ENCODE assay signal across 13 cellular contexts in genomic region chr3:31503456-31503855, GRCh38.
"Had no signal": no experiment of that assay in that cellular context is flagged by ENCODE, and none has a peak within 500 bp of the region (broad histone marks: within the 10 kb centered on the region; RNA-seq: fewer than 3 reads in every experiment).

No MANE protein-coding gene starts in this region.

- H3K9me3 Mint-ChIP-seq: brain, naive B cell had no signal

- ATAC-seq: gastrocnemius medialis had no signal

- H3K4me1 ChIP-seq: gastrocnemius medialis, right atrium auricular region, stomach had no signal

- H3K36me3 Mint-ChIP-seq: activated naive CD8-positive, alpha-beta T cell; brain; naive B cell had no signal

- H3K27me3 Mint-ChIP-seq: activated naive CD8-positive, alpha-beta T cell had no signal

- H3K27ac ChIP-seq: gastrocnemius medialis, neutrophil, right atrium auricular region, skin epidermis, stomach, thoracic aorta had no signal

- H3K36me3 ChIP-seq: gastrocnemius medialis, neutrophil, right atrium auricular region, stomach, thoracic aorta had no signal

- H3K4me3 Mint-ChIP-seq: activated naive CD8-positive, alpha-beta T cell; brain; naive B cell had no signal

- DNase-seq: activated T-cell treated with anti-CD3 and anti-CD28 coated beads, Interleukin-2, amount 50 U/mL, for 1 hour; amygdala; gastrocnemius medialis; midbrain; naive B cell; posterior cingulate gyrus; stomach had no signal

- H3K27me3 ChIP-seq: gastrocnemius medialis, neutrophil, right atrium auricular region, stomach had no signal

- H3K9me3 ChIP-seq: gastrocnemius medialis, neutrophil, right atrium auricular region, stomach, thoracic aorta had no signal

- H3K27ac Mint-ChIP-seq: activated naive CD8-positive, alpha-beta T cell; brain; naive B cell had no signal

- H3K4me3 ChIP-seq: gastrocnemius medialis, right atrium auricular region, skin epidermis, stomach, thoracic aorta had no signal
